Comparison of ENCODE assay signal across 8 cellular contexts in genomic region chr5:151252762-151253603, GRCh38. TPM values are rescaled to one million over a fixed set of nuclear protein-coding genes. Genes with fewer than 3 reads are reported as not detected.
A peak's percentile ranks its signal among the peaks of the same experiment; 100 is the strongest.
DNase-seq lines count a peak whose midpoint lies in the region; FAIRE-seq and TF ChIP-seq lines count a peak whose summit lies in the region.

GM2A (plus strand) TSS chr5:151253185; CDS start chr5:151253217, 32 bp downstream.

- TF ChIP-seq CTCF in HFFc6 (IDR thresholded peaks at IDR 0.05) (no peak), NB4 (IDR thresholded peaks at IDR 0.05; ENCODE audit: low read depth, low read length) (no peak), subcutaneous adipose tissue (IDR thresholded peaks at IDR 0.05; ENCODE audit: low read depth) (no peak)

- H3K9me3 ChIP-seq in SK-N-MC (ENCODE audit: low read depth, low read length), result no peaks in the 10 kb centered on the region
- H3K9me3 ChIP-seq in neuronal stem cell (replicated peaks in 1 of 2; ENCODE audit: control insufficient read depth in 2 of 2, insufficient read depth in 1 of 2, low read depth in 1 of 2, low read length in 2 of 2), result no peaks in the 10 kb centered on the region

- peak within 1 kb of the TSS; percentile 64 for H3K9ac ChIP-seq in SK-N-MC (ENCODE audit: insufficient read length)
- peak within 1 kb of the TSS; percentile 24 for H3K9ac ChIP-seq in neuronal stem cell (ENCODE audit: low read depth, low read length, poor library complexity)

- no peak within 1 kb of the TSS for H3K4ac ChIP-seq in neuronal stem cell (ENCODE audit: low read length)

- H2AK5ac ChIP-seq in neuronal stem cell (ENCODE audit: low read depth, low read length), result no peak within 1 kb of the TSS

- CTCF ChIA-PET in activated naive CD4-positive, alpha-beta T cell treated with anti-CD3 and anti-CD28 coated beads, Interleukin-2, amount 10 ng/mL, durations not matched to agents 7 days and 5 days (lab: Charles Lee), result interaction anchor here (0.7 to 1.4 kb wide), 8 partner anchors 15 to 128 kb away, joined by 3 to 15 read pairs (median 4); partner anchors contain the start of gene CCDC69

- H3K9me3 Mint-ChIP-seq in HFFc6, result no peaks in the 10 kb centered on the region
- no peaks in the 10 kb centered on the region for H3K9me3 Mint-ChIP-seq in activated naive CD4-positive, alpha-beta T cell treated with anti-CD3 and anti-CD28 coated beads, Interleukin-2, amount 10 ng/mL, durations not matched to agents 7 days and 5 days

- DNase-seq in GM04503 (ENCODE audit: low read depth), result peak; percentile 94
- DNase-seq in HFFc6, result peak; percentile 99
- peak; percentile 99 for DNase-seq in NB4 (ENCODE audit: low read depth)
- DNase-seq in SK-N-MC (ENCODE audit: low read depth, low spot score), result peak; percentile 87
- DNase-seq in activated naive CD4-positive, alpha-beta T cell treated with anti-CD3 and anti-CD28 coated beads, Interleukin-2, amount 10 ng/mL, durations not matched to agents 7 days and 5 days, result peak; percentile 99
- DNase-seq in frontal cortex (ENCODE audit: low spot score in 2 of 2), result peak; percentile 92 to 96
- DNase-seq in neuronal stem cell (ENCODE audit: low spot score), result peak; percentile 98

- no peak within 1 kb of the TSS for H3K14ac ChIP-seq in neuronal stem cell (ENCODE audit: low read length)

- H2BK120ac ChIP-seq in neuronal stem cell (ENCODE audit: low read depth, low read length), result no peak within 1 kb of the TSS

- no peak within 1 kb of the TSS for H3K27ac ChIP-seq in SK-N-MC
- no peak within 1 kb of the TSS for H3K27ac ChIP-seq in neuronal stem cell (replicated peaks; ENCODE audit: low read length)

- H3K27me3 ChIP-seq in neuronal stem cell (ENCODE audit: control insufficient read depth in 3 of 3, insufficient read depth in 3 of 3, low read depth in 1 of 3, low read length in 3 of 3), result peaks cover 0 to 11% (median 0%) of the 10 kb centered on the region in 3 experiments

- H4K8ac ChIP-seq in neuronal stem cell (ENCODE audit: low read depth, low read length), result no peak within 1 kb of the TSS

- H3K18ac ChIP-seq in neuronal stem cell (ENCODE audit: low read length), result peak within 1 kb of the TSS; percentile 73

- H3K4me2 ChIP-seq in neuronal stem cell (ENCODE audit: insufficient read depth, low read length, poor library complexity, severe bottlenecking), result peak within 1 kb of the TSS; percentile 53

- H3K27me3 Mint-ChIP-seq in HFFc6 (ENCODE audit: insufficient read depth), result peaks cover 12% of the 10 kb centered on the region
- H3K27me3 Mint-ChIP-seq in activated naive CD4-positive, alpha-beta T cell treated with anti-CD3 and anti-CD28 coated beads, Interleukin-2, amount 10 ng/mL, durations not matched to agents 7 days and 5 days, result no peaks in the 10 kb centered on the region

- H3K4me3 ChIP-seq in NB4 (ENCODE audit: low read depth, low read length), result peak within 1 kb of the TSS; percentile 75
- peak within 1 kb of the TSS; percentile 86 for H3K4me3 ChIP-seq in SK-N-MC
- H3K4me3 ChIP-seq in neuronal stem cell (ENCODE audit: low read length in 2 of 2), result peak within 1 kb of the TSS; percentile 77 to 80

- no CpG with 5 or more reads among the region's 52 CpGs for WGBS in neuronal stem cell (ENCODE audit: extremely low coverage in 2 of 2, insufficient read length in 2 of 2, insufficient replicate concordance in 1 of 2), 2 donors

- no peaks in the 10 kb centered on the region; the same call in 1 of the 2 replicates for H3K36me3 Mint-ChIP-seq in HFFc6 (ENCODE audit: low read depth)
- H3K36me3 Mint-ChIP-seq in activated naive CD4-positive, alpha-beta T cell treated with anti-CD3 and anti-CD28 coated beads, Interleukin-2, amount 10 ng/mL, durations not matched to agents 7 days and 5 days, result no peaks in the 10 kb centered on the region

- H3K4me1 ChIP-seq in neuronal stem cell (ENCODE audit: control insufficient read depth in 2 of 2, insufficient read depth in 1 of 2, low read depth in 1 of 2, low read length in 2 of 2), result peaks cover 0 to 4% of the 10 kb centered on the region in 2 donors

- peaks cover 42% of the 10 kb centered on the region for H3K4me1 Mint-ChIP-seq in HFFc6 (ENCODE audit: low read depth)
- H3K4me1 Mint-ChIP-seq in activated naive CD4-positive, alpha-beta T cell treated with anti-CD3 and anti-CD28 coated beads, Interleukin-2, amount 10 ng/mL, durations not matched to agents 7 days and 5 days, result peaks cover 48% of the 10 kb centered on the region

- FAIRE-seq in frontal cortex (lab: Jason Lieb, UNC), result peak; percentile 75

- peak within 1 kb of the TSS; percentile 42 for H3K27ac Mint-ChIP-seq in HFFc6
- peak within 1 kb of the TSS; percentile 96 for H3K27ac Mint-ChIP-seq in activated naive CD4-positive, alpha-beta T cell treated with anti-CD3 and anti-CD28 coated beads, Interleukin-2, amount 10 ng/mL, durations not matched to agents 7 days and 5 days

- H3K4me3 Mint-ChIP-seq in HFFc6, result peak within 1 kb of the TSS; percentile 88
- peak within 1 kb of the TSS; percentile 89 for H3K4me3 Mint-ChIP-seq in activated naive CD4-positive, alpha-beta T cell treated with anti-CD3 and anti-CD28 coated beads, Interleukin-2, amount 10 ng/mL, durations not matched to agents 7 days and 5 days

- H2AFZ ChIP-seq in neuronal stem cell (ENCODE audit: low read length), result peak within 1 kb of the TSS; percentile 97

- peak within 1 kb of the TSS; percentile 49 for H3K23ac ChIP-seq in neuronal stem cell (ENCODE audit: low read depth, low read length, poor library complexity)

- H2BK12ac ChIP-seq in neuronal stem cell (ENCODE audit: low read length), result no peak within 1 kb of the TSS

- H2BK5ac ChIP-seq in neuronal stem cell (ENCODE audit: low read length), result no peak within 1 kb of the TSS

- H3K36me3 ChIP-seq in SK-N-MC (ENCODE audit: insufficient read depth, low read length) (no peaks in the 10 kb centered on the region), neuronal stem cell (replicated peaks in 1 of 2; ENCODE audit: control insufficient read depth in 2 of 2, insufficient read depth in 2 of 2, low read length in 2 of 2) (no peaks in the 10 kb centered on the region)

- H3K79me1 ChIP-seq in neuronal stem cell (ENCODE audit: low read depth, low read length), result peaks cover 2% of the 10 kb centered on the region

- H4K91ac ChIP-seq in neuronal stem cell (ENCODE audit: low read depth, low read length, poor library complexity), result no peak within 1 kb of the TSS

- no peak within 1 kb of the TSS for H2BK15ac ChIP-seq in neuronal stem cell (ENCODE audit: low read length)

- peak; percentile 69 for TF ChIP-seq POLR2A in NB4 (IDR thresholded peaks at IDR 0.05; ENCODE audit: extremely low read depth, insufficient read length)

RNA-seq across cellular contexts. Expression of gene GM2A, which starts in this region (rescaled TPM):
- 10 to 100 TPM; 26.0 to 34.8 (median 28.5) TPM for total RNA-seq in HFFc6 (2021; fragmentation: NEBNext Ultra II Directional; extraction: Animal tissue kit (Norgen Biotek cat#: 25700))
- total RNA-seq in frontal cortex (7.3 TPM), subcutaneous adipose tissue (100 to 1,000 TPM in 1 of 4 donors, 10 to 100 TPM in 3; 22.6 to 159 (median 34.0) TPM)
- polyA plus RNA-seq in neuronal stem cell (2013, experiment 1 of 2), result 15.0 TPM
- polyA plus RNA-seq in neuronal stem cell (2013, experiment 2 of 2), result 15.6 TPM
